Comparison of ENCODE assay signal across 14 cellular contexts in genomic region chr11:95877288-95877687, GRCh38. TPM values are rescaled to one million over a fixed set of nuclear protein-coding genes. Genes with fewer than 3 reads are reported as not detected.
DNase-seq lines count a peak whose midpoint lies in the region; ATAC-seq and TF ChIP-seq lines count a peak whose summit lies in the region.
"Had no signal": no experiment of that assay in that cellular context is flagged by ENCODE, and none has a peak within 500 bp of the region (broad histone marks: within the 10 kb centered on the region; RNA-seq: fewer than 3 reads in every experiment).

No MANE protein-coding gene starts in this region.

- H3K36me3 Mint-ChIP-seq in endothelial cell (ENCODE audit: low read depth, unreplicated experiment) = peaks cover 37% of the 10 kb centered on the region
- peaks cover 35 to 50% (median 39%) of the 10 kb centered on the region in 3 experiments for H3K36me3 Mint-ChIP-seq in H9 (ENCODE audit: insufficient read depth in 1 of 3, low read depth in 3 of 3)

- H2BK20ac ChIP-seq in H9 (ENCODE audit: low read depth, low read length, poor library complexity, severe bottlenecking) = no peak overlapping the region

- H3K4me1 Mint-ChIP-seq in endothelial cell (ENCODE audit: unreplicated experiment) (no peaks in the 10 kb centered on the region), H9 (no peaks in the 10 kb centered on the region)

- H3K23me2 ChIP-seq in H9 (ENCODE audit: insufficient read length, low read depth, low read length, poor library complexity, severe bottlenecking) = no peaks in the 10 kb centered on the region

- no peak overlapping the region for H3K23ac ChIP-seq in H9 (ENCODE audit: insufficient read length, low read depth, low read length)

- H2AFZ ChIP-seq in PC-3 (ENCODE audit: low read length) (no peak overlapping the region), H9 (ENCODE audit: low read length) (no peak overlapping the region), MM.1S (ENCODE audit: low read length) (no peak overlapping the region)

- no peak overlapping the region for H2BK15ac ChIP-seq in H9 (ENCODE audit: low read depth, low read length)

- intact Hi-C loops in PC-3 (cut with micrococcal nuclease) = no loop called here

- H3K4me3 Mint-ChIP-seq in endothelial cell (ENCODE audit: unreplicated experiment) (peak overlapping the region; percentile 47), H9 (no peak overlapping the region)
- H3K4me3 Mint-ChIP-seq: dendritic cell treated with granulocyte-macrophage colony-stimulating factor and Interleukin-4, amounts not matched to agents 40 ng/mL and 50 ng/mL, for 4 days; immature natural killer cell had no signal

- H3K18ac ChIP-seq in H9 (ENCODE audit: insufficient read length, low read depth, low read length) = no peak overlapping the region

- H4K8ac ChIP-seq in H9 (replicated peaks; ENCODE audit: insufficient read length, low read depth, low read length) = no peak overlapping the region

- no peak overlapping the region for H2BK120ac ChIP-seq in H9 (ENCODE audit: low read depth, low read length, poor library complexity, severe bottlenecking)

- H3K14ac ChIP-seq in H9 (ENCODE audit: insufficient read depth, low read length) = no peak overlapping the region

- H3K9me3 Mint-ChIP-seq in endothelial cell (ENCODE audit: unreplicated experiment) (no peaks in the 10 kb centered on the region), H9 (peaks cover 14 to 22% of the 10 kb centered on the region in 2 experiments)
- H3K9me3 Mint-ChIP-seq: immature natural killer cell had no signal

- H4K20me1 ChIP-seq in PC-3 (ENCODE audit: low read length) (no peaks in the 10 kb centered on the region), H9 (ENCODE audit: control insufficient read depth, insufficient read depth, insufficient read length) (no peaks in the 10 kb centered on the region), MM.1S (ENCODE audit: insufficient read depth, low read length) (no peaks in the 10 kb centered on the region)

- no TSS peak for BruUV-seq in PC-3 (replicated peaks; lab: Mats Ljungman, UMichigan)

- no peak overlapping the region for H4K91ac ChIP-seq in H9 (ENCODE audit: insufficient read length, low read depth, low read length)

- H3K4me2 ChIP-seq in PC-3 (ENCODE audit: low read length) = no peak overlapping the region
- H3K4me2 ChIP-seq in H9 (ENCODE audit: insufficient read depth, insufficient read length, low read length) = no peak overlapping the region
- no peak overlapping the region for H3K4me2 ChIP-seq in MM.1S (ENCODE audit: low read depth, low read length)
- H3K4me2 ChIP-seq: KMS-11 had no signal

- no peak for TF ChIP-seq CTCF in PC-3 (conservative IDR thresholded peaks at IDR 0.05; ENCODE audit: low read depth, low read length)
- TF ChIP-seq CTCF in endothelial cell (IDR thresholded peaks at IDR 0.05; ENCODE audit: unreplicated experiment) = no peak
- no peak for TF ChIP-seq CTCF in retinal pigment epithelial cell (conservative IDR thresholded peaks at IDR 0.05; ENCODE audit: low read depth, low read length)
- no peak for TF ChIP-seq CTCF in H9 (conservative IDR thresholded peaks at IDR 0.05)
- TF ChIP-seq CTCF in MM.1S (IDR thresholded peaks at IDR 0.05; ENCODE audit: low read length) = no peak

- H3K27ac Mint-ChIP-seq in endothelial cell (ENCODE audit: unreplicated experiment) = no peak overlapping the region
- no peak overlapping the region for H3K27ac Mint-ChIP-seq in H9
- H3K27ac Mint-ChIP-seq: dendritic cell treated with granulocyte-macrophage colony-stimulating factor and Interleukin-4, amounts not matched to agents 40 ng/mL and 50 ng/mL, for 4 days; immature natural killer cell had no signal

- no peak overlapping the region for H3K56ac ChIP-seq in H9 (ENCODE audit: insufficient read length, low read depth, low read length)

- H3K36me3 ChIP-seq in PC-3 (ENCODE audit: low read depth, low read length) (peaks cover 17% of the 10 kb centered on the region), MM.1S (replicated peaks; ENCODE audit: insufficient read depth, low read length) (no peaks in the 10 kb centered on the region)

- H3K9ac ChIP-seq in PC-3 (ENCODE audit: low read length) (no peak overlapping the region), H9 (ENCODE audit: extremely low read depth, insufficient read length, low read length) (no peak overlapping the region), MM.1S (ENCODE audit: low read length) (no peak overlapping the region)
- H3K9ac ChIP-seq: KMS-11 had no signal

- no peak overlapping the region for H4K5ac ChIP-seq in H9 (ENCODE audit: insufficient read length, low read depth, low read length)

- POLR2A ChIA-PET in PC-3 (lab: Charles Lee; ENCODE audit: unreplicated experiment) = no interaction called here

- H2BK12ac ChIP-seq in H9 (ENCODE audit: insufficient read length, low read depth, low read length) = no peak overlapping the region

- WGBS in H9 (ENCODE audit: extremely low coverage, insufficient read length, low lambda C conversion rate) = no CpG with 5 or more reads among the region's 2 CpGs

- peaks cover 2% of the 10 kb centered on the region for H3K27me3 Mint-ChIP-seq in endothelial cell (ENCODE audit: unreplicated experiment)
- H3K27me3 Mint-ChIP-seq in H9 (ENCODE audit: low read depth) = no peaks in the 10 kb centered on the region
- H3K27me3 Mint-ChIP-seq: dendritic cell treated with granulocyte-macrophage colony-stimulating factor and Interleukin-4, amounts not matched to agents 40 ng/mL and 50 ng/mL, for 4 days had no signal

- DNase-seq in SIG-M5 treated with dmso at 0.1 percent for 504 hours (lab: John Stamatoyannopoulos, UW; ENCODE audit: unreplicated experiment) (peak; percentile 30), SIG-M5 (lab: John Stamatoyannopoulos, UW) (no peak), PC-3 (peak; percentile 63), endothelial cell (ENCODE audit: low spot score) (no peak), retinal pigment epithelial cell (ENCODE audit: low read depth) (peak; percentile 48), H9 (no peak), MM.1S (no peak)
- DNase-seq: immature natural killer cell, nucleus accumbens, transverse colon had no signal

- H3F3A ChIP-seq in PC-3 (ENCODE audit: low read length, unreplicated experiment) (no peaks in the 10 kb centered on the region), MM.1S (ENCODE audit: insufficient read depth, low read length) (no peaks in the 10 kb centered on the region)

- CTCF ChIA-PET in PC-3 (lab: Charles Lee) = no interaction called here

- H3K9me2 ChIP-seq in PC-3 (replicated peaks; ENCODE audit: low read length) (no peaks in the 10 kb centered on the region), MM.1S (replicated peaks; ENCODE audit: insufficient read depth, low read length) (no peaks in the 10 kb centered on the region)

- no peak overlapping the region for H2AK5ac ChIP-seq in H9 (ENCODE audit: insufficient read length, low read length)

- H3K9me3 ChIP-seq in PC-3 (ENCODE audit: low read length) (no peaks in the 10 kb centered on the region), H9 (ENCODE audit: control insufficient read depth, low read depth, low read length) (no peaks in the 10 kb centered on the region), MM.1S (replicated peaks; ENCODE audit: insufficient read depth, low read length) (no peaks in the 10 kb centered on the region)
- H3K9me3 ChIP-seq: transverse colon had no signal

- H3K79me2 ChIP-seq in PC-3 (ENCODE audit: low read length) = no peaks in the 10 kb centered on the region
- H3K79me2 ChIP-seq in H9 (ENCODE audit: insufficient read depth, low read length) = no peaks in the 10 kb centered on the region
- no peaks in the 10 kb centered on the region for H3K79me2 ChIP-seq in MM.1S (ENCODE audit: low read length)

- H3K79me1 ChIP-seq in H9 (ENCODE audit: insufficient read depth, low read depth, low read length, poor library complexity, severe bottlenecking) = no peaks in the 10 kb centered on the region

- no peak overlapping the region for H3T11ph ChIP-seq in H9 (ENCODE audit: low read length)

- H3K27me3 ChIP-seq in PC-3 (ENCODE audit: low read length) = no peaks in the 10 kb centered on the region
- no peaks in the 10 kb centered on the region for H3K27me3 ChIP-seq in H9 (ENCODE audit: insufficient read depth, low read length)
- H3K27me3 ChIP-seq in MM.1S (replicated peaks; ENCODE audit: insufficient read depth, low read length) = no peaks in the 10 kb centered on the region
- H3K27me3 ChIP-seq: transverse colon had no signal

- H3K4me3 ChIP-seq in PC-3 (ENCODE audit: low read length) (no peak overlapping the region), retinal pigment epithelial cell (ENCODE audit: low read length) (no peak overlapping the region), MM.1S (ENCODE audit: low read length) (no peak overlapping the region)
- H3K4me3 ChIP-seq: transverse colon had no signal

- H3K27ac ChIP-seq in PC-3 (ENCODE audit: low read length) = no peak overlapping the region
- no peak overlapping the region for H3K27ac ChIP-seq in H9 (ENCODE audit: insufficient read length, low read depth, low read length)
- H3K27ac ChIP-seq in MM.1S (ENCODE audit: low read length) = no peak overlapping the region
- H3K27ac ChIP-seq: 22Rv1, KMS-11, transverse colon had no signal

- peaks cover 4% of the 10 kb centered on the region for H3K4me1 ChIP-seq in PC-3 (ENCODE audit: insufficient read depth, low read length)
- H3K4me1 ChIP-seq in H9 (ENCODE audit: insufficient read depth, low read length) = no peaks in the 10 kb centered on the region
- no peaks in the 10 kb centered on the region for H3K4me1 ChIP-seq in MM.1S (ENCODE audit: low read length)
- H3K4me1 ChIP-seq: transverse colon had no signal

- H3K4ac ChIP-seq in H9 (ENCODE audit: low read depth, low read length) = no peak overlapping the region

- no peak for ATAC-seq in PC-3
- ATAC-seq in GM18861 (IDR thresholded peaks at IDR 0.05; ENCODE audit: unreplicated experiment) = no peak

- no peak overlapping the region for H2BK5ac ChIP-seq in H9 (ENCODE audit: insufficient read length, low read length)

RNA-seq across cellular contexts. Expression of gene MTMR2, which starts 46.6 kb away (rescaled TPM):
- total RNA-seq in PC-3 (2014; rRNA removed) (31.7 and 32.2 TPM in 2 replicates), endothelial cell (ENCODE audit: unreplicated experiment) (65.0 TPM), H9 (2021) (55.0 and 59.0 TPM in 2 replicates)

Comparison
In these comparisons a context has a peak if more than half of its experiments do, and no peak if none do; other contexts are left out.
1. DNase-seq: peak in SIG-M5 treated with dmso at 0.1 percent for 504 hours (single experiment), PC-3 (single experiment) and retinal pigment epithelial cell (single experiment); none in SIG-M5 (single experiment), endothelial cell (single experiment), H9 (single experiment) and MM.1S (single experiment).